ENCODE assay signal across 14 cellular contexts in genomic region chr19:51776561-51776960, GRCh38. TPM values are rescaled to one million over a fixed set of nuclear protein-coding genes. Genes with fewer than 3 reads are reported as not detected.
"Had no signal": no experiment of that assay in that cellular context is flagged by ENCODE, and none has a peak within 500 bp of the region (broad histone marks: within the 10 kb centered on the region; RNA-seq: fewer than 3 reads in every experiment).

No MANE protein-coding gene starts in this region.

RNA-seq across cellular contexts. Expression of gene FPR2, which starts 15.6 kb away (rescaled TPM):
- total RNA-seq: activated naive CD4-positive, alpha-beta T cell treated with anti-CD3 and anti-CD28 coated beads for 36 hours; activated naive CD4-positive, alpha-beta T cell treated with anti-CD3 and anti-CD28 coated beads, Interleukin-2, amount 50 U/mL, for 72 hours; activated naive CD8-positive, alpha-beta T cell treated with anti-CD3 and anti-CD28 coated beads for 36 hours; activated naive CD8-positive, alpha-beta T cell treated with anti-CD3 and anti-CD28 coated beads, Interleukin-2, amount 10 ng/mL, durations not matched to agents 7 days and 5 days; activated T-cell treated with anti-CD3 and anti-CD28 coated beads, Interleukin-2, amount 50 U/mL, for 4 hours; activated T-cell treated with anti-CD3 and anti-CD28 coated beads, Interleukin-2, amount 50 U/mL, for 72 hours; activated T-helper 1 cell treated with anti-CD3 and anti-CD28 coated beads, Interleukin-12 subunit alpha, Interleukin-12 subunit beta, Interleukin-2, Interleukin-4 antibody, amounts not matched to agents 30 ng/mL and 10 ng/mL and 1 ng/mL, durations not matched to agents 14 hours and 24 hours and 36 hours; activated T-helper 17 cell treated with anti-CD3 and anti-CD28 coated beads, Interleukin-2, amount 50 U/mL, for 72 hours; activated T-helper 2 cell treated with anti-CD3 and anti-CD28 coated beads, Interferon-gamma antibody, Interleukin-2, Interleukin-4, amounts not matched to agents 10 μg/mL and 5 μg/mL and 100 μg/mL, durations not matched to agents 14 hours and 24 hours and 36 hours; astrocyte; bronchial epithelial cell; cardiac muscle cell; chondrocyte had no signal
- polyA plus RNA-seq: cardiac muscle cell had no signal

RNA-seq across cellular contexts. Expression of gene FPR3, which starts 18.4 kb away (rescaled TPM):
- total RNA-seq: activated naive CD4-positive, alpha-beta T cell treated with anti-CD3 and anti-CD28 coated beads for 36 hours; activated naive CD4-positive, alpha-beta T cell treated with anti-CD3 and anti-CD28 coated beads, Interleukin-2, amount 50 U/mL, for 72 hours; activated naive CD8-positive, alpha-beta T cell treated with anti-CD3 and anti-CD28 coated beads for 36 hours; activated T-cell treated with anti-CD3 and anti-CD28 coated beads, Interleukin-2, amount 50 U/mL, for 4 hours; activated T-cell treated with anti-CD3 and anti-CD28 coated beads, Interleukin-2, amount 50 U/mL, for 72 hours; activated T-helper 1 cell treated with anti-CD3 and anti-CD28 coated beads, Interleukin-12 subunit alpha, Interleukin-12 subunit beta, Interleukin-2, Interleukin-4 antibody, amounts not matched to agents 30 ng/mL and 10 ng/mL and 1 ng/mL, durations not matched to agents 14 hours and 24 hours and 36 hours; activated T-helper 17 cell treated with anti-CD3 and anti-CD28 coated beads, Interleukin-2, amount 50 U/mL, for 72 hours; activated T-helper 2 cell treated with anti-CD3 and anti-CD28 coated beads, Interferon-gamma antibody, Interleukin-2, Interleukin-4, amounts not matched to agents 10 μg/mL and 5 μg/mL and 100 μg/mL, durations not matched to agents 14 hours and 24 hours and 36 hours; astrocyte; bronchial epithelial cell; cardiac muscle cell; chondrocyte had no signal
- polyA plus RNA-seq: cardiac muscle cell had no signal

RNA-seq across cellular contexts. Expression of gene FPR1, which starts 24.9 kb away (rescaled TPM):
- total RNA-seq: activated naive CD4-positive, alpha-beta T cell treated with anti-CD3 and anti-CD28 coated beads for 36 hours; activated naive CD4-positive, alpha-beta T cell treated with anti-CD3 and anti-CD28 coated beads, Interleukin-2, amount 50 U/mL, for 72 hours; activated naive CD8-positive, alpha-beta T cell treated with anti-CD3 and anti-CD28 coated beads for 36 hours; activated naive CD8-positive, alpha-beta T cell treated with anti-CD3 and anti-CD28 coated beads, Interleukin-2, amount 10 ng/mL, durations not matched to agents 7 days and 5 days; activated T-cell treated with anti-CD3 and anti-CD28 coated beads, Interleukin-2, amount 50 U/mL, for 4 hours; activated T-cell treated with anti-CD3 and anti-CD28 coated beads, Interleukin-2, amount 50 U/mL, for 72 hours; activated T-helper 1 cell treated with anti-CD3 and anti-CD28 coated beads, Interleukin-12 subunit alpha, Interleukin-12 subunit beta, Interleukin-2, Interleukin-4 antibody, amounts not matched to agents 30 ng/mL and 10 ng/mL and 1 ng/mL, durations not matched to agents 14 hours and 24 hours and 36 hours; activated T-helper 17 cell treated with anti-CD3 and anti-CD28 coated beads, Interleukin-2, amount 50 U/mL, for 72 hours; activated T-helper 2 cell treated with anti-CD3 and anti-CD28 coated beads, Interferon-gamma antibody, Interleukin-2, Interleukin-4, amounts not matched to agents 10 μg/mL and 5 μg/mL and 100 μg/mL, durations not matched to agents 14 hours and 24 hours and 36 hours; astrocyte; bronchial epithelial cell; cardiac muscle cell; chondrocyte had no signal
- polyA plus RNA-seq: cardiac muscle cell had no signal

RNA-seq across cellular contexts. Expression of gene HAS1, which starts 52.8 kb away (rescaled TPM):
- total RNA-seq: activated naive CD4-positive, alpha-beta T cell treated with anti-CD3 and anti-CD28 coated beads for 36 hours; activated naive CD4-positive, alpha-beta T cell treated with anti-CD3 and anti-CD28 coated beads, Interleukin-2, amount 50 U/mL, for 72 hours; activated naive CD8-positive, alpha-beta T cell treated with anti-CD3 and anti-CD28 coated beads for 36 hours; activated naive CD8-positive, alpha-beta T cell treated with anti-CD3 and anti-CD28 coated beads, Interleukin-2, amount 10 ng/mL, durations not matched to agents 7 days and 5 days; activated T-cell treated with anti-CD3 and anti-CD28 coated beads, Interleukin-2, amount 50 U/mL, for 4 hours; activated T-cell treated with anti-CD3 and anti-CD28 coated beads, Interleukin-2, amount 50 U/mL, for 72 hours; activated T-helper 1 cell treated with anti-CD3 and anti-CD28 coated beads, Interleukin-12 subunit alpha, Interleukin-12 subunit beta, Interleukin-2, Interleukin-4 antibody, amounts not matched to agents 30 ng/mL and 10 ng/mL and 1 ng/mL, durations not matched to agents 14 hours and 24 hours and 36 hours; activated T-helper 17 cell treated with anti-CD3 and anti-CD28 coated beads, Interleukin-2, amount 50 U/mL, for 72 hours; activated T-helper 2 cell treated with anti-CD3 and anti-CD28 coated beads, Interferon-gamma antibody, Interleukin-2, Interleukin-4, amounts not matched to agents 10 μg/mL and 5 μg/mL and 100 μg/mL, durations not matched to agents 14 hours and 24 hours and 36 hours; astrocyte; chondrocyte had no signal
- polyA plus RNA-seq: aorta had no signal
